1 cellular context compared by ENCODE assay signal in genomic region chr5:172788771-172789686, GRCh38.
TF ChIP-seq lines count a peak whose summit lies in the region.

No MANE protein-coding gene starts in this region.

TF ChIP-seq in HepG2, 621 proteins besides CTCF, POLR2A, EP300 and RAD21 (continued from another document and continues in another):
- TF ChIP-seq DMTF1 (CRISPR knock-in tag; IDR thresholded peaks at IDR 0.05) (no peak), ZBTB49 (CRISPR knock-in tag; IDR thresholded peaks at IDR 0.05; ENCODE audit: borderline replicate concordance) (no peak), RORA (CRISPR knock-in tag; IDR thresholded peaks at IDR 0.05) (no peak), SIN3B (IDR thresholded peaks at IDR 0.05; ENCODE audit: low read length) (no peak), SALL2 (CRISPR knock-in tag; IDR thresholded peaks at IDR 0.05) (no peak), ZNF160 (CRISPR knock-in tag; IDR thresholded peaks at IDR 0.05) (no peak), ZNF766 (CRISPR knock-in tag; IDR thresholded peaks at IDR 0.05; ENCODE audit: borderline replicate concordance) (no peak), GABPB1 (CRISPR knock-in tag; IDR thresholded peaks at IDR 0.05) (peak; percentile 45; the same call in 1 of the 2 replicates), SNRNP70 (IDR thresholded peaks at IDR 0.05; ENCODE audit: low read depth, low read length) (no peak), ZMYM4 (CRISPR knock-in tag; IDR thresholded peaks at IDR 0.05) (0 out of 2 replicates have a peak, but pooled peaks have one; percentile 23), CBFB (CRISPR knock-in tag; IDR thresholded peaks at IDR 0.05) (no peak), FLYWCH1 (CRISPR knock-in tag; IDR thresholded peaks at IDR 0.05) (no peak), ZNF546 (CRISPR knock-in tag; conservative IDR thresholded peaks at IDR 0.05) (no peak), RFXAP (CRISPR knock-in tag; IDR thresholded peaks at IDR 0.05; ENCODE audit: borderline replicate concordance) (no peak), TGIF2 (CRISPR knock-in tag; IDR thresholded peaks at IDR 0.05) (no peak), XBP1 (CRISPR knock-in tag; IDR thresholded peaks at IDR 0.05) (no peak), ZNF781 (CRISPR knock-in tag; IDR thresholded peaks at IDR 0.05; ENCODE audit: borderline replicate concordance, not compliant biosample characterization) (no peak), SOX6 (IDR thresholded peaks at IDR 0.05) (no peak), SOX6 (CRISPR knock-in tag; IDR thresholded peaks at IDR 0.05) (peak; percentile 64), ZNF609 (CRISPR knock-in tag; IDR thresholded peaks at IDR 0.05; ENCODE audit: borderline replicate concordance) (0 out of 2 replicates have a peak, but pooled peaks have one; percentile 57), WIZ (CRISPR knock-in tag; IDR thresholded peaks at IDR 0.05) (no peak), ZNF263 (CRISPR knock-in tag; IDR thresholded peaks at IDR 0.05) (no peak), DDIT3 (CRISPR knock-in tag; IDR thresholded peaks at IDR 0.05) (no peak), ZNF451 (CRISPR knock-in tag; IDR thresholded peaks at IDR 0.05) (no peak; the same call in 1 of the 2 replicates), KAT2B (IDR thresholded peaks at IDR 0.05; ENCODE audit: borderline replicate concordance, low read depth, low read length) (0 out of 2 replicates have a peak, but pooled peaks have one; percentile 8), ZSCAN29 (CRISPR knock-in tag; conservative IDR thresholded peaks at IDR 0.05) (0 out of 2 replicates have a peak, but pooled peaks have one; percentile 23), SMC3 (IDR thresholded peaks at IDR 0.05; ENCODE audit: low read length) (no peak; the same call in 1 of the 2 replicates), IRF2 (CRISPR knock-in tag; IDR thresholded peaks at IDR 0.05) (no peak), ELK4 (CRISPR knock-in tag; IDR thresholded peaks at IDR 0.05; ENCODE audit: borderline replicate concordance) (no peak), LBX2 (CRISPR knock-in tag; IDR thresholded peaks at IDR 0.05; ENCODE audit: borderline replicate concordance) (no peak), SMAD1 (CRISPR knock-in tag; IDR thresholded peaks at IDR 0.05; ENCODE audit: borderline replicate concordance, low read depth) (no peak), ATF7-NPFF (CRISPR knock-in tag; IDR thresholded peaks at IDR 0.05; ENCODE audit: low read depth) (no peak), ZNF101 (CRISPR knock-in tag; IDR thresholded peaks at IDR 0.05; ENCODE audit: borderline replicate concordance, low read depth) (no peak), GLI4 (CRISPR knock-in tag; IDR thresholded peaks at IDR 0.05; ENCODE audit: borderline replicate concordance) (no peak), ZBTB42 (CRISPR knock-in tag; IDR thresholded peaks at IDR 0.05) (0 out of 2 replicates have a peak, but pooled peaks have one; percentile 22), REST (IDR thresholded peaks at IDR 0.05; ENCODE audit: borderline replicate concordance in 1 of 2, low read depth in 1 of 2, low read length in 2 of 2) (no peak), RNF219 (CRISPR knock-in tag; IDR thresholded peaks at IDR 0.05) (no peak), FOSL1 (CRISPR knock-in tag; IDR thresholded peaks at IDR 0.05; ENCODE audit: borderline replicate concordance) (no peak), SSRP1 (CRISPR knock-in tag; IDR thresholded peaks at IDR 0.05) (0 out of 2 replicates have a peak, but pooled peaks have one; percentile 46), ZNF430 (CRISPR knock-in tag; IDR thresholded peaks at IDR 0.05) (no peak), ZNF124 (CRISPR knock-in tag; IDR thresholded peaks at IDR 0.05) (no peak), ELF1 (CRISPR knock-in tag; IDR thresholded peaks at IDR 0.05) (no peak), ZKSCAN8 (CRISPR knock-in tag; IDR thresholded peaks at IDR 0.05; ENCODE audit: borderline replicate concordance) (0 out of 2 replicates have a peak, but pooled peaks have one; percentile 40), ZNF446 (CRISPR knock-in tag; IDR thresholded peaks at IDR 0.05) (no peak), NFE2 (CRISPR knock-in tag; IDR thresholded peaks at IDR 0.05) (no peak), NR2F2 (IDR thresholded peaks at IDR 0.05; ENCODE audit: borderline replicate concordance, low read depth) (no peak), ZNF841 (CRISPR knock-in tag; IDR thresholded peaks at IDR 0.05; ENCODE audit: borderline replicate concordance) (no peak), MED8 (CRISPR knock-in tag; IDR thresholded peaks at IDR 0.05; ENCODE audit: insufficient replicate concordance) (no peak), STAG1 (CRISPR knock-in tag; IDR thresholded peaks at IDR 0.05) (0 out of 2 replicates have a peak, but pooled peaks have one; percentile 7), ZNF343 (CRISPR knock-in tag; IDR thresholded peaks at IDR 0.05) (peak; percentile 14; the same call in 1 of the 2 replicates)
